In the genomic region with DNA sequence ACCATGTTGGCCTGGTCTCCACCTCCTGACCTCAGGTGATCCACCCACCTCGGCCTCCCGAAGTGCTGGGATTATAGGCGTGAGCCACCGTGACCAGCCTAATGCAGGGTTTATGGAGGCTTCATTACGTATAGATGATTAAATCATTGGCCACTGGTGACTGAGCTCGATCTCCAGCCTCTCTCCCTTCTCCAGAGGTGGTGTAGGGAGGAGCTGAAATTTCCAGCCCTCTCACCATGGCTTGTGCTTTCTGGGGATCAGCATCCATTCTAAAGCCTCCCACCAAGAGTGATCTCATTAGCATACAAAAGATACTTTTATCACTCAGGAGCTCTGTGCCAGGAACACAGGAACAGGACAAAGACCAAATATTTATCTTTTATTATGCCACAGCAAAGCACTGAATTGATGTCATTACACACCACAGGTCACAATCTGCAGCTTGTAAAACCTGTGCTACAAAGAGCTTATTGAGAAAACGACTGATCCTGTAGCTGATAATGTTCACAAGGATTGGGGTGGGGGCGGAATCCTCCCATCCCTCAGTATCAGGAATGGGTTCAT, we compare ENCODE assay signal across 1 cellular context.
TF ChIP-seq lines count a peak whose summit lies in the region.

No MANE protein-coding gene starts in this region.

TF ChIP-seq in GM23338, 12 proteins besides CTCF, POLR2A, EP300 and RAD21 (continued from another document):
- TF ChIP-seq, protein P1, sequence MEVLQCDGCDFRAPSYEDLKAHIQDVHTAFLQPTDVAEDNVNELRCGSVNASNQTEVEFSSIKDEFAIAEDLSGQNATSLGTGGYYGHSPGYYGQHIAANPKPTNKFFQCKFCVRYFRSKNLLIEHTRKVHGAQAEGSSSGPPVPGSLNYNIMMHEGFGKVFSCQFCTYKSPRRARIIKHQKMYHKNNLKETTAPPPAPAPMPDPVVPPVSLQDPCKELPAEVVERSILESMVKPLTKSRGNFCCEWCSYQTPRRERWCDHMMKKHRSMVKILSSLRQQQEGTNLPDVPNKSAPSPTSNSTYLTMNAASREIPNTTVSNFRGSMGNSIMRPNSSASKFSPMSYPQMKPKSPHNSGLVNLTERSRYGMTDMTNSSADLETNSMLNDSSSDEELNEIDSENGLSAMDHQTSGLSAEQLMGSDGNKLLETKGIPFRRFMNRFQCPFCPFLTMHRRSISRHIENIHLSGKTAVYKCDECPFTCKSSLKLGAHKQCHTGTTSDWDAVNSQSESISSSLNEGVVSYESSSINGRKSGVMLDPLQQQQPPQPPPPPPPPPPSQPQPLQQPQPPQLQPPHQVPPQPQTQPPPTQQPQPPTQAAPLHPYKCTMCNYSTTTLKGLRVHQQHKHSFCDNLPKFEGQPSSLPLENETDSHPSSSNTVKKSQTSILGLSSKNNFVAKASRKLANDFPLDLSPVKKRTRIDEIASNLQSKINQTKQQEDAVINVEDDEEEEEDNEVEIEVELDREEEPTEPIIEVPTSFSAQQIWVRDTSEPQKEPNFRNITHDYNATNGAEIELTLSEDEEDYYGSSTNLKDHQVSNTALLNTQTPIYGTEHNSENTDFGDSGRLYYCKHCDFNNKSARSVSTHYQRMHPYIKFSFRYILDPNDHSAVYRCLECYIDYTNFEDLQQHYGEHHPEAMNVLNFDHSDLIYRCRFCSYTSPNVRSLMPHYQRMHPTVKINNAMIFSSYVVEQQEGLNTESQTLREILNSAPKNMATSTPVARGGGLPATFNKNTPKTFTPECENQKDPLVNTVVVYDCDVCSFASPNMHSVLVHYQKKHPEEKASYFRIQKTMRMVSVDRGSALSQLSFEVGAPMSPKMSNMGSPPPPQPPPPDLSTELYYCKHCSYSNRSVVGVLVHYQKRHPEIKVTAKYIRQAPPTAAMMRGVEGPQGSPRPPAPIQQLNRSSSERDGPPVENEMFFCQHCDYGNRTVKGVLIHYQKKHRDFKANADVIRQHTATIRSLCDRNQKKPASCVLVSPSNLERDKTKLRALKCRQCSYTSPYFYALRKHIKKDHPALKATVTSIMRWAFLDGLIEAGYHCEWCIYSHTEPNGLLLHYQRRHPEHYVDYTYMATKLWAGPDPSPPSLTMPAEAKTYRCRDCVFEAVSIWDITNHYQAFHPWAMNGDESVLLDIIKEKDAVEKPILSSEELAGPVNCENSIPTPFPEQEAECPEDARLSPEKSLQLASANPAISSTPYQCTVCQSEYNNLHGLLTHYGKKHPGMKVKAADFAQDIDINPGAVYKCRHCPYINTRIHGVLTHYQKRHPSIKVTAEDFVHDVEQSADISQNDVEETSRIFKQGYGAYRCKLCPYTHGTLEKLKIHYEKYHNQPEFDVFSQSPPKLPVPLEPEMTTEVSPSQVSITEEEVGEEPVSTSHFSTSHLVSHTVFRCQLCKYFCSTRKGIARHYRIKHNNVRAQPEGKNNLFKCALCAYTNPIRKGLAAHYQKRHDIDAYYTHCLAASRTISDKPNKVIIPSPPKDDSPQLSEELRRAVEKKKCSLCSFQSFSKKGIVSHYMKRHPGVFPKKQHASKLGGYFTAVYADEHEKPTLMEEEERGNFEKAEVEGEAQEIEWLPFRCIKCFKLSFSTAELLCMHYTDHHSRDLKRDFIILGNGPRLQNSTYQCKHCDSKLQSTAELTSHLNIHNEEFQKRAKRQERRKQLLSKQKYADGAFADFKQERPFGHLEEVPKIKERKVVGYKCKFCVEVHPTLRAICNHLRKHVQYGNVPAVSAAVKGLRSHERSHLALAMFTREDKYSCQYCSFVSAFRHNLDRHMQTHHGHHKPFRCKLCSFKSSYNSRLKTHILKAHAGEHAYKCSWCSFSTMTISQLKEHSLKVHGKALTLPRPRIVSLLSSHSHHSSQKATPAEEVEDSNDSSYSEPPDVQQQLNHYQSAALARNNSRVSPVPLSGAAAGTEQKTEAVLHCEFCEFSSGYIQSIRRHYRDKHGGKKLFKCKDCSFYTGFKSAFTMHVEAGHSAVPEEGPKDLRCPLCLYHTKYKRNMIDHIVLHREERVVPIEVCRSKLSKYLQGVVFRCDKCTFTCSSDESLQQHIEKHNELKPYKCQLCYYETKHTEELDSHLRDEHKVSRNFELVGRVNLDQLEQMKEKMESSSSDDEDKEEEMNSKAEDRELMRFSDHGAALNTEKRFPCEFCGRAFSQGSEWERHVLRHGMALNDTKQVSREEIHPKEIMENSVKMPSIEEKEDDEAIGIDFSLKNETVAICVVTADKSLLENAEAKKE (CRISPR knock-in tag; IDR thresholded peaks at IDR 0.05), result 0 out of 2 replicates have a peak, but pooled peaks have one; percentile 38
- TF ChIP-seq CREB1 (CRISPR knock-in tag; IDR thresholded peaks at IDR 0.05; ENCODE audit: low read depth), result no peak
